Comparison of ENCODE assay signal across 3 cellular contexts in the genomic region with DNA sequence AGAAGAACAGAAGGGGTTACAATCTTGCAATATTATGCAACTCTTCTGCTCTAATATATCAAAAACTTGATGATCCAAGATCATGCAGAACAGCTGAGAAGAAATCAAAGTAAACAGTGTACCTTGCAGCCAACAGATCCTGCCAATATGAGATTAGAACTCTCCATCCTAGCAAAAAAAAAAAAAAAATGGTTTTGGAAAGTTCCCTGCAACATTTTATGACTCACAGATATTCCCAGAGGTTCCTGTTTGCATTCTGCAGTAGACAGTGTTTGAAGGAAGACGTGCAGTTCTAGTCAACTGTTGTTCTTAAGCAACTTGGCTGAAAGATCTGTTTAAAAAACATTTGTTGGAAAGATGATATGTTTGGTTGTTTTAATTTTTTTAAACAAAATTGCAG.
TF ChIP-seq lines count a peak whose summit lies in the region.

No MANE protein-coding gene starts in this region.

TF ChIP-seq in IMR-90, 13 proteins besides CTCF, POLR2A, EP300 and RAD21 (continued from another document):
- no peak for TF ChIP-seq RCOR1 (IDR thresholded peaks at IDR 0.05; ENCODE audit: insufficient replicate concordance, low read length)
- 0 out of 2 replicates have a peak, but pooled peaks have one; percentile 53 for TF ChIP-seq CEBPB (IDR thresholded peaks at IDR 0.05; ENCODE audit: low read depth, low read length)
- no peak for TF ChIP-seq SMC3 (IDR thresholded peaks at IDR 0.05; ENCODE audit: low read depth, low read length)
- peak; percentile 65; the same call in 1 of the 2 replicates for TF ChIP-seq FOS (IDR thresholded peaks at IDR 0.05; ENCODE audit: low read depth, low read length)
- TF ChIP-seq BHLHE40 (IDR thresholded peaks at IDR 0.05; ENCODE audit: low read depth, low read length): no peak
- TF ChIP-seq CHD1 (IDR thresholded peaks at IDR 0.05; ENCODE audit: low read depth, low read length): no peak
- no peak for TF ChIP-seq MAZ (IDR thresholded peaks at IDR 0.05; ENCODE audit: borderline replicate concordance, low read depth, low read length)

TF ChIP-seq in endothelial cell of umbilical vein, 7 proteins besides CTCF, POLR2A, EP300 and RAD21:
- TF ChIP-seq MAX (IDR thresholded peaks at IDR 0.05; ENCODE audit: insufficient read depth, insufficient read length): no peak
- TF ChIP-seq JUN (IDR thresholded peaks at IDR 0.05; ENCODE audit: borderline replicate concordance, insufficient read depth, insufficient read length, low read depth): no peak
- no peak for TF ChIP-seq EZH2 (IDR thresholded peaks at IDR 0.05; ENCODE audit: borderline replicate concordance, low read depth, low read length, severe bottlenecking)
- TF ChIP-seq FOS (IDR thresholded peaks at IDR 0.05; ENCODE audit: borderline replicate concordance, insufficient read depth, low read length): peak; percentile 24
TF ChIP-seq in endothelial cell of umbilical vein: peak in this region for 1.

TF ChIP-seq in HEK293T, 16 proteins besides CTCF, POLR2A, EP300 and RAD21 (continued from another document):
- TF ChIP-seq LEF1 (IDR thresholded peaks at IDR 0.05; ENCODE audit: borderline replicate concordance): no peak
- TF ChIP-seq SUZ12 (IDR thresholded peaks at IDR 0.05): no peak
